Comparison of ENCODE assay signal across 8 cellular contexts in genomic region chr13:51583875-51584730, GRCh38. TPM values are rescaled to one million over a fixed set of nuclear protein-coding genes. Genes with fewer than 3 reads are reported as not detected.
DNase-seq lines count a peak whose midpoint lies in the region; ATAC-seq and TF ChIP-seq lines count a peak whose summit lies in the region.

WDFY2 (plus strand) TSS chr13:51584462; CDS start chr13:51584688, 226 bp downstream.

- no TSS peak for BruUV-seq in Caco-2 (replicated peaks; lab: Mats Ljungman, UMichigan)

- H3K27me3 ChIP-seq in Caco-2 (replicated peaks; ENCODE audit: control insufficient read depth, insufficient read depth, low read length) (no peaks in the 10 kb centered on the region), NT2/D1 (ENCODE audit: insufficient read depth, insufficient read length) (no peaks in the 10 kb centered on the region), endocrine pancreas (ENCODE audit: control insufficient read depth, insufficient read depth, low read length) (no peaks in the 10 kb centered on the region), mesendoderm (ENCODE audit: insufficient read depth, low read length, poor library complexity) (no peaks in the 10 kb centered on the region)

- H3K56ac ChIP-seq in mesendoderm (ENCODE audit: low read length) = peak within 1 kb of the TSS; percentile 95

- peak within 1 kb of the TSS; percentile 51 for H2BK5ac ChIP-seq in mesendoderm (ENCODE audit: low read length)

- H3K36me3 ChIP-seq in Caco-2 (ENCODE audit: control insufficient read depth, insufficient read depth, low read length) (no peaks in the 10 kb centered on the region), NT2/D1 (ENCODE audit: insufficient read depth, insufficient read length, low read length) (no peaks in the 10 kb centered on the region), endocrine pancreas (ENCODE audit: control insufficient read depth, insufficient read depth, low read length) (no peaks in the 10 kb centered on the region), mesendoderm (ENCODE audit: control insufficient read depth, insufficient read depth, low read length) (no peaks in the 10 kb centered on the region)

- peak in 1 of 2 experiments; percentile 24 for TF ChIP-seq CTCF in Caco-2 (IDR thresholded peaks at IDR 0.05; ENCODE audit: insufficient read depth in 1 of 2, low read depth in 1 of 2, low read length in 1 of 2, severe bottlenecking in 1 of 2, unreplicated experiment in 1 of 2)

- no peak within 1 kb of the TSS for H3K4ac ChIP-seq in mesendoderm (ENCODE audit: low read depth, low read length)

- H2BK120ac ChIP-seq in mesendoderm (ENCODE audit: low read depth, low read length) = peak within 1 kb of the TSS; percentile 54

- peaks cover under 1% of the 10 kb centered on the region for H3K27me3 Mint-ChIP-seq in Caco-2 (ENCODE audit: insufficient read depth, unreplicated experiment)

- peak; percentile 72 for ATAC-seq in GM21381 (IDR thresholded peaks at IDR 0.05; ENCODE audit: unreplicated experiment)

- H2BK15ac ChIP-seq in mesendoderm (replicated peaks; ENCODE audit: low read depth) = no peak within 1 kb of the TSS

- no peak within 1 kb of the TSS for H3K23ac ChIP-seq in mesendoderm (ENCODE audit: low read length)

- H3K79me2 ChIP-seq in mesendoderm (ENCODE audit: control insufficient read depth, insufficient read depth, low read length) = peaks cover 14% of the 10 kb centered on the region

- H3K9ac ChIP-seq in NT2/D1 (ENCODE audit: insufficient read length, low read depth) = peak within 1 kb of the TSS; percentile 74
- peak within 1 kb of the TSS; percentile 63 for H3K9ac ChIP-seq in endocrine pancreas (ENCODE audit: control insufficient read depth, insufficient read depth, low read length)
- H3K9ac ChIP-seq in mesendoderm (ENCODE audit: low read length) = peak within 1 kb of the TSS; percentile 86

- H3K9me3 Mint-ChIP-seq in Caco-2 (ENCODE audit: unreplicated experiment) = peaks cover 4% of the 10 kb centered on the region

- peak within 1 kb of the TSS; percentile 91 for H3K27ac ChIP-seq in mesendoderm (ENCODE audit: low read depth, low read length)

- peak within 1 kb of the TSS; percentile 77 for H3K4me2 ChIP-seq in mesendoderm (ENCODE audit: low read length)

- peak within 1 kb of the TSS; percentile 38 for H3K27ac Mint-ChIP-seq in Caco-2 (ENCODE audit: unreplicated experiment)

- no peaks in the 10 kb centered on the region for H3K9me3 ChIP-seq in Caco-2
- no peaks in the 10 kb centered on the region for H3K9me3 ChIP-seq in NT2/D1 (ENCODE audit: insufficient read depth, low read length)
- no peaks in the 10 kb centered on the region for H3K9me3 ChIP-seq in endocrine pancreas (ENCODE audit: control insufficient read depth, low read length)

- peak within 1 kb of the TSS; percentile 20 for H3K18ac ChIP-seq in mesendoderm (ENCODE audit: low read length)

- intact Hi-C loops in Caco-2 (cut with micrococcal nuclease; ENCODE audit: unreplicated experiment) = loop anchor here (1.0 to 5.0 kb wide), 5 partner anchors 27 to 220 kb away; partner anchors contain the start of genes DHRS12 and INTS6

- H3K79me1 ChIP-seq in mesendoderm (ENCODE audit: low read length) = peaks cover 5% of the 10 kb centered on the region

- H3K4me3 ChIP-seq in Caco-2 (ENCODE audit: low read depth, low read length) = peak within 1 kb of the TSS; percentile 70
- H3K4me3 ChIP-seq in NT2/D1 (ENCODE audit: insufficient read length, low read depth) = peak within 1 kb of the TSS; percentile 59
- peak within 1 kb of the TSS; percentile 99 for H3K4me3 ChIP-seq in endocrine pancreas (ENCODE audit: control insufficient read depth, insufficient read depth, low read length)
- peak within 1 kb of the TSS; percentile 88 for H3K4me3 ChIP-seq in mesendoderm (ENCODE audit: low read length)

- H3K4me1 ChIP-seq in Caco-2 (peaks cover 21% of the 10 kb centered on the region), NT2/D1 (ENCODE audit: insufficient read depth, insufficient read length) (no peaks in the 10 kb centered on the region), endocrine pancreas (ENCODE audit: control insufficient read depth, insufficient read depth, low read length) (peaks cover 22% of the 10 kb centered on the region), mesendoderm (ENCODE audit: control insufficient read depth, low read depth, low read length) (peaks cover 6% of the 10 kb centered on the region)

- peak within 1 kb of the TSS; percentile 93 for H4K5ac ChIP-seq in mesendoderm (ENCODE audit: low read length)

- peak within 1 kb of the TSS; percentile 75 for H3K4me3 Mint-ChIP-seq in Caco-2 (ENCODE audit: unreplicated experiment)

- H2AK5ac ChIP-seq in mesendoderm (ENCODE audit: low read length) = peak within 1 kb of the TSS; percentile 29

- H4K8ac ChIP-seq in mesendoderm (ENCODE audit: low read depth, low read length) = no peak within 1 kb of the TSS

- POLR2A ChIA-PET in Caco-2 (lab: Charles Lee) = interaction anchor here (0.6 to 1.2 kb wide), 3 partner anchors 124 to 138 kb away, joined by 3 to 18 read pairs (median 3); partner anchors contain the start of gene INTS6

- H3K4me1 Mint-ChIP-seq in Caco-2 (ENCODE audit: low read depth, unreplicated experiment) = peaks cover 7% of the 10 kb centered on the region

- no peaks in the 10 kb centered on the region for H3K36me3 Mint-ChIP-seq in Caco-2 (ENCODE audit: insufficient read depth, unreplicated experiment)

- no CpG with 5 or more reads among the region's 81 CpGs for WGBS in mesendoderm (ENCODE audit: extremely low coverage, insufficient coverage, low lambda C conversion rate)

- CTCF ChIA-PET in Caco-2 (lab: Charles Lee) = no interaction called here

- peak; percentile 99 to 100 for DNase-seq in Caco-2
- peak; percentile 68 to 100 (median 99) for DNase-seq in HUDEP-2 (lab: John Stamatoyannopoulos, UW; ENCODE audit: unreplicated experiment in 76 of 76)
- DNase-seq in NT2/D1 (ENCODE audit: low read depth, low spot score) = peak; percentile 97
- DNase-seq in activated CD8-positive, alpha-beta memory T cell treated with anti-CD3 and anti-CD28 coated beads, Interleukin-2, amount 50 U/mL, for 1 hour (ENCODE audit: extremely low read depth) = peak; percentile 99
- peak; percentile 100 for DNase-seq in mesendoderm
- peak; percentile 98 for DNase-seq in stimulated activated CD8-positive, alpha-beta memory T cell treated with anti-CD3 and anti-CD28 coated beads, Interleukin-15, amount 100 ng/mL, for 1 hour (ENCODE audit: low read depth)

RNA-seq across cellular contexts. Expression of gene WDFY2, which starts in this region (rescaled TPM):
- total RNA-seq in Caco-2 (2022) = 6.3 and 9.2 TPM in 2 replicates
- 5.7 TPM for polyA plus RNA-seq in mesendoderm (2013, experiment 1 of 2)
- 6.1 TPM for polyA plus RNA-seq in mesendoderm (2013, experiment 2 of 2)

Comparison
In these comparisons a context has a peak if more than half of its experiments do, and no peak if none do; other contexts are left out.
1. Peak in every context shown above with its lines: DNase-seq, ATAC-seq, H3K4me3 ChIP-seq and H3K27ac ChIP-seq.